Comparison of ENCODE assay signal across 19 cellular contexts in the genomic region with DNA sequence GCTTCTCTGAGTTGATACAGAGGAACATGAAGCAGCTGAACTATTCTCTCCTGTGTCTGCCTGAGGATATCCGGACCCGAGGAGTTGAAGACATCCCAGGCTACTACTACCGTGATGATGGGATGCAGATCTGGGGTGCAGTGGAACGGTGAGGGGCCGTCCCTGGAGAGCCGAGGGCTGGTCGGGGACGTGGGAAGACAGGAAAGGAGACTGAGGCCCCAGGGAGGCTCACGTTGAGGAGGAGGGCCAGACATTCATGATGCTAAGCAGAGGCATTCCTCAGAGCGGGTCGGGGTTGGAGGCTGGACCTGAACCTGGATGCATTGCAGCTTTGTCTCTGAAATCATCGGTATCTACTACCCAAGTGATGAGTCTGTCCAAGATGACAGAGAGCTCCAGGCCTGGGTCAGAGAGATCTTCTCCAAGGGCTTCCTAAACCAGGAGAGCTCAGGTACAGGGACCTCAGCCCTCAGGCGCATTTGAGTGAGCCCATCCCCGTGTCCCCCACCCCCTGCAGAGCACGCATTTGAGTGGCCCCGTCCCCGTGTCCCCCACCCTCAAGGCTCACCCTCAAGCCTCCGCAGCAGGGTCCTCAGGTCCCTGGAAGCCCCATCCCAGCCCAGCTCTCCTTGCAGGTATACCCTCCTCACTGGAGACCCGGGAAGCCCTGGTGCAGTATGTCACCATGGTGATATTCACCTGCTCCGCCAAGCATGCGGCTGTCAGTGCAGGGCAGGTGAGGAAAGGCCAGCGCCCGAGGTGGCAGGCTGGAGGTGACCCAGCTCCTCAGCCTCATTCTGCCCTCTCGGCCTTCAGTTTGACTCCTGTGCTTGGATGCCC. TPM values are rescaled to one million over a fixed set of nuclear protein-coding genes. Genes with fewer than 3 reads are reported as not detected.
DNase-seq lines count a peak whose midpoint lies in the region; ATAC-seq and TF ChIP-seq lines count a peak whose summit lies in the region.
"Had no signal": no experiment of that assay in that cellular context is flagged by ENCODE, and none has a peak within 500 bp of the region (broad histone marks: within the 10 kb centered on the region; RNA-seq: fewer than 3 reads in every experiment).

No MANE protein-coding gene starts in this region.

- no peaks in the 10 kb centered on the region for H3K79me2 ChIP-seq in osteoblast (ENCODE audit: insufficient read depth, low read length)

- BruUV-seq in IMR-90 (replicated peaks; lab: Mats Ljungman, UMichigan), result no TSS peak

- ATAC-seq in IMR-90 (ENCODE audit: low read depth), result no peak
- ATAC-seq in WTC11, result no peak
- no peak for ATAC-seq in GM18867 (IDR thresholded peaks at IDR 0.05; ENCODE audit: unreplicated experiment)
- ATAC-seq in HG03045 (IDR thresholded peaks at IDR 0.05; ENCODE audit: unreplicated experiment), result no peak
- ATAC-seq in activated CD4-positive, CD25-positive, alpha-beta regulatory T cell treated with anti-CD3 and anti-CD28 coated beads, Interleukin-2, amount 50 U/mL, for 24 hours, result no peak
- ATAC-seq: GM23338, HCT116 had no signal

- intact Hi-C loops in IMR-90 (cut with micrococcal nuclease), result no loop called here

- no peak overlapping the region for H3K56ac ChIP-seq in IMR-90 (ENCODE audit: extremely low read depth, insufficient read depth, low read length)

- H4K20me1 ChIP-seq in IMR-90 (ENCODE audit: insufficient read depth, low read length) (no peaks in the 10 kb centered on the region), osteoblast (ENCODE audit: insufficient read depth, low read length) (no peaks in the 10 kb centered on the region)
- H4K20me1 ChIP-seq: BLaER1 had no signal

- dilution Hi-C loops in IMR-90 (cut with HindIII; ENCODE audit: low sequenced_read_pairs, unreplicated experiment), result no loop called here

- H3K4me3 ChIP-seq in IMR-90 (ENCODE audit: insufficient read depth, low read depth, low read length) (no peak overlapping the region), osteoblast (ENCODE audit: insufficient read depth, low read length) (no peak overlapping the region)
- H3K4me3 ChIP-seq: BLaER1, GM23338 had no signal

- TF ChIP-seq CTCF in IMR-90 (conservative IDR thresholded peaks at IDR 0.05; ENCODE audit: low read depth, low read length) (no peak), WTC11 (IDR thresholded peaks at IDR 0.05) (no peak), osteoblast (IDR thresholded peaks at IDR 0.05; ENCODE audit: extremely low read depth, low read depth, low read length) (no peak)

- peaks cover 3% of the 10 kb centered on the region; the same call in 1 of the 2 replicates for H3K27me3 Mint-ChIP-seq in WTC11 (ENCODE audit: low read depth)

- no peak overlapping the region for H2BK20ac ChIP-seq in IMR-90 (ENCODE audit: low read depth, low read length)

- no peak overlapping the region for H3K4ac ChIP-seq in IMR-90 (ENCODE audit: low read depth, low read length)

- H3K36me3 ChIP-seq in IMR-90 (ENCODE audit: control insufficient read depth, insufficient read depth, low read length) (no peaks in the 10 kb centered on the region), osteoblast (ENCODE audit: insufficient read depth, low read length) (no peaks in the 10 kb centered on the region)
- H3K36me3 ChIP-seq: BLaER1 had no signal

- H3K4me3 Mint-ChIP-seq in WTC11, result no peak overlapping the region
- H3K4me3 Mint-ChIP-seq: CD14-positive monocyte; CD4-positive, alpha-beta memory T cell; GM23338; HFFc6; IgD-negative memory B cell had no signal

- H2BK5ac ChIP-seq in IMR-90 (ENCODE audit: low read depth, low read length, poor library complexity, severe bottlenecking), result no peak overlapping the region

- 67% methylated on average over 18 of the region's 24 CpGs; no CpG with 5 or more reads in 1 of the 2 experiments for WGBS in IMR-90 (ENCODE audit: extremely low coverage in 2 of 2, insufficient read length in 1 of 2), 2 experiments

- no peak overlapping the region for H2AK5ac ChIP-seq in IMR-90 (ENCODE audit: low read depth, low read length)

- H3K27me3 ChIP-seq in IMR-90 (ENCODE audit: control insufficient read depth, insufficient read depth, low read length) (peaks cover 68% of the 10 kb centered on the region), osteoblast (ENCODE audit: insufficient read depth, low read length) (peaks cover 22% of the 10 kb centered on the region)

- TF ChIP-seq RAD21 in IMR-90 (IDR thresholded peaks at IDR 0.05; ENCODE audit: low read length), result no peak

- H2AFZ ChIP-seq in IMR-90 (replicated peaks; ENCODE audit: low read length, poor library complexity) (peak overlapping the region; percentile 14), osteoblast (ENCODE audit: low read length) (no peak overlapping the region)
- H2AFZ ChIP-seq: GM23338 had no signal

- no peak overlapping the region for H3K14ac ChIP-seq in IMR-90 (replicated peaks; ENCODE audit: low read depth, low read length)

- H3K18ac ChIP-seq in IMR-90 (ENCODE audit: low read depth, low read length), result no peak overlapping the region

- peaks cover 2% of the 10 kb centered on the region; the same call in 1 of the 2 replicates for H3K4me1 Mint-ChIP-seq in WTC11
- H3K4me1 Mint-ChIP-seq: CD4-positive, alpha-beta memory T cell had no signal

- no peak overlapping the region for H4K5ac ChIP-seq in IMR-90 (ENCODE audit: low read depth, low read length)

- no peaks in the 10 kb centered on the region for H3K4me1 ChIP-seq in IMR-90 (ENCODE audit: control insufficient read depth, insufficient read depth, low read length)
- H3K4me1 ChIP-seq in osteoblast (ENCODE audit: insufficient read depth, low read length), result no peaks in the 10 kb centered on the region
- H3K4me1 ChIP-seq: BLaER1 had no signal

- DNase-seq in IMR-90, result no peak
- no peak for DNase-seq in WTC11 (ENCODE audit: low spot score)
- peak; percentile 57 for DNase-seq in left kidney (ENCODE audit: low read depth, low spot score)
- DNase-seq in osteoblast (ENCODE audit: insufficient read length, low spot score, missing footprints), result peak; percentile 49
- DNase-seq: CD4-positive, alpha-beta memory T cell; DMS153; DMS79; GDM1; H7; HFFc6 had no signal

- no peak overlapping the region for H2AK9ac ChIP-seq in IMR-90 (replicated peaks; ENCODE audit: low read depth, low read length, poor library complexity)

- no peaks in the 10 kb centered on the region for H3K36me3 Mint-ChIP-seq in WTC11
- H3K36me3 Mint-ChIP-seq: CD4-positive, alpha-beta memory T cell; IgD-negative memory B cell had no signal

- CTCF ChIA-PET in IMR-90 (lab: Yijun Ruan, JAX), result interaction anchor here (1.0 to 1.1 kb wide), 2 partner anchors 10 to 14 kb away, joined by 3 read pairs; no protein-coding TSS in a partner anchor
- CTCF ChIA-PET in WTC11 (lab: Charles Lee), result interaction anchor here (0.7 to 1.6 kb wide), 10 partner anchors 7 to 159 kb away, joined by 3 to 6 read pairs (median 4); a partner anchor contains a TSS

- H3K9me1 ChIP-seq in IMR-90 (ENCODE audit: insufficient read depth, low read length), result no peaks in the 10 kb centered on the region

- H3K9me3 ChIP-seq in IMR-90 (ENCODE audit: control insufficient read depth, insufficient read depth, low read length), result no peaks in the 10 kb centered on the region
- no peaks in the 10 kb centered on the region for H3K9me3 ChIP-seq in osteoblast (ENCODE audit: low read depth, low read length)
- H3K9me3 ChIP-seq: BLaER1 had no signal

- peak overlapping the region; percentile 45; the same call in 1 of the 2 replicates for H3K27ac Mint-ChIP-seq in WTC11
- H3K27ac Mint-ChIP-seq: CD4-positive, alpha-beta memory T cell; GM23338; HFFc6; IgD-negative memory B cell had no signal

- in situ Hi-C loops in IMR-90 (cut with MboI; ENCODE audit: low sequenced_read_pairs), result loop anchor here (10.0 kb wide), 1 partner anchor 132 kb away; a partner anchor contains a TSS

- H4K8ac ChIP-seq in IMR-90 (ENCODE audit: low read depth in 2 of 2, low read length in 2 of 2), result no peak overlapping the region

- no peak overlapping the region for H2BK120ac ChIP-seq in IMR-90 (ENCODE audit: low read depth, low read length)

- H3K9ac ChIP-seq in IMR-90 (ENCODE audit: low read depth, low read length), result no peak overlapping the region
- H3K9ac ChIP-seq: BLaER1 had no signal

- no peak for TF ChIP-seq POLR2A in IMR-90 (IDR thresholded peaks at IDR 0.05; ENCODE audit: low read depth, low read length)

- H4K91ac ChIP-seq in IMR-90 (ENCODE audit: insufficient read depth, low read depth, low read length), result no peak overlapping the region

- no peak overlapping the region for H2BK15ac ChIP-seq in IMR-90 (ENCODE audit: low read depth, low read length)

- H3K9me3 Mint-ChIP-seq in WTC11, result no peaks in the 10 kb centered on the region
- H3K9me3 Mint-ChIP-seq: CD14-positive monocyte; CD4-positive, alpha-beta memory T cell; GM23338; HFFc6; IgD-negative memory B cell had no signal

- no peak overlapping the region for H3K27ac ChIP-seq in IMR-90 (ENCODE audit: insufficient read depth, low read length)
- H3K27ac ChIP-seq in osteoblast (ENCODE audit: low read depth, low read length), result no peak overlapping the region
- H3K27ac ChIP-seq: BLaER1 had no signal

- H3K23ac ChIP-seq in IMR-90 (ENCODE audit: low read depth, low read length), result no peak overlapping the region

- no peaks in the 10 kb centered on the region for H3K79me1 ChIP-seq in IMR-90 (ENCODE audit: low read depth in 1 of 2, low read length in 2 of 2)

- POLR2A ChIA-PET in IMR-90 (lab: Charles Lee; ENCODE audit: unreplicated experiment) (no interaction called here), WTC11 (lab: Charles Lee) (no interaction called here)

- no peak overlapping the region for H3K4me2 ChIP-seq in IMR-90 (ENCODE audit: low read depth, low read length)
- no peak overlapping the region for H3K4me2 ChIP-seq in osteoblast (ENCODE audit: insufficient read depth, low read length)
- H3K4me2 ChIP-seq: BLaER1, GM23338 had no signal

TF ChIP-seq in IMR-90, 13 proteins besides CTCF, POLR2A, EP300 and RAD21 (continues in another document):
- no peak for TF ChIP-seq FOS (IDR thresholded peaks at IDR 0.05; ENCODE audit: low read depth, low read length)

RNA-seq across cellular contexts. Expression of a gene that starts 8.3 kb away (rescaled TPM):
- not detected in 2 replicates for total RNA-seq in IMR-90 (2012; rRNA removed)
- not detected in 2 replicates for polyA plus RNA-seq in IMR-90 (2012; rRNA removed)
- 0.03 TPM in 1 of 2 replicates, not detected in the other for polyA plus RNA-seq in IMR-90 (2012; cell fraction: cytosol; rRNA removed)
- polyA plus RNA-seq in IMR-90 (2012; cell fraction: nucleus; rRNA removed; ENCODE audit: low replicate concordance), result not detected in 2 replicates
- 0.22 to 0.87 TPM (median 0.73 TPM) in 3 replicates for total RNA-seq in WTC11 (2021)
- total RNA-seq in osteoblast, result under 0.01 TPM in 2 replicates
- total RNA-seq: Daoy, H7, HFFc6 had no signal
- polyA plus RNA-seq: CD4-positive, alpha-beta memory T cell; IgD-negative memory B cell had no signal

RNA-seq across cellular contexts. Expression of a gene that starts 40.4 kb away (rescaled TPM):
- not detected in 2 replicates for total RNA-seq in IMR-90 (2012; rRNA removed)
- not detected in 2 replicates for polyA plus RNA-seq in IMR-90 (2012; rRNA removed)
- not detected in 2 replicates for polyA plus RNA-seq in IMR-90 (2012; cell fraction: cytosol; rRNA removed)
- not detected in 2 replicates for polyA plus RNA-seq in IMR-90 (2012; cell fraction: nucleus; rRNA removed; ENCODE audit: low replicate concordance)
- total RNA-seq in WTC11 (2021), result 0.72 to 1.8 TPM (median 0.82 TPM) in 3 replicates
- total RNA-seq in osteoblast, result not detected in 2 replicates
- total RNA-seq: Daoy, H7, HFFc6 had no signal
- polyA plus RNA-seq: CD14-positive monocyte had no signal

RNA-seq across cellular contexts. Expression of a gene that starts 44.7 kb away (rescaled TPM):
- total RNA-seq in IMR-90 (2012; rRNA removed) (not detected in 2 replicates), WTC11 (2021) (0.87 to 1.9 TPM (median 1.1 TPM) in 3 replicates), osteoblast (not detected in 2 replicates)
- polyA plus RNA-seq in IMR-90 (2012; rRNA removed), result 0.03 TPM in 1 of 2 replicates, not detected in the other
- polyA plus RNA-seq in IMR-90 (2012; cell fraction: cytosol; rRNA removed), result not detected in 2 replicates
- not detected in 2 replicates for polyA plus RNA-seq in IMR-90 (2012; cell fraction: nucleus; rRNA removed; ENCODE audit: low replicate concordance)
- total RNA-seq: CD4-positive, alpha-beta memory T cell; H7; HFFc6 had no signal

Comparison
In these comparisons a context has a peak if more than half of its experiments do, and no peak if none do; other contexts are left out.
1. DNase-seq: peak in left kidney (single experiment) and osteoblast (single experiment); none in IMR-90 (single experiment) and WTC11 (single experiment).